In genomic region chr16:73794936-73795335, GRCh38 we compare ENCODE assay signal across 23 cellular contexts.
DNase-seq lines count a peak whose midpoint lies in the region; ATAC-seq and TF ChIP-seq lines count a peak whose summit lies in the region.
"Had no signal": no experiment of that assay in that cellular context is flagged by ENCODE, and none has a peak within 500 bp of the region (broad histone marks: within the 10 kb centered on the region; RNA-seq: fewer than 3 reads in every experiment).

No MANE protein-coding gene starts in this region.

- H3K79me2 ChIP-seq in GM23248 (ENCODE audit: insufficient read depth), result no peaks in the 10 kb centered on the region

- H3K27ac ChIP-seq in GM23248, result no peak overlapping the region
- H3K27ac ChIP-seq in A673 (ENCODE audit: low read depth, low read length, poor library complexity, severe bottlenecking), result no peak overlapping the region
- H3K27ac ChIP-seq: 22Rv1, adrenal gland, breast epithelium, KMS-11, tibial nerve had no signal

- H3K27me3 ChIP-seq in GM23248 (replicated peaks; ENCODE audit: insufficient read depth) (no peaks in the 10 kb centered on the region; the same call in 1 of the 2 replicates), A673 (replicated peaks; ENCODE audit: insufficient read depth, low read depth, low read length, poor library complexity) (peaks cover 72% of the 10 kb centered on the region)
- H3K27me3 ChIP-seq: adrenal gland, breast epithelium, tibial nerve had no signal

- peak; percentile 96 for ATAC-seq in Right ventricle myocardium inferior
- ATAC-seq in Right ventricle myocardium superior (ENCODE audit: poor library complexity), result peak; percentile 92
- ATAC-seq: activated CD8-positive, alpha-beta T cell treated with anti-CD3 and anti-CD28 coated beads, Interleukin-2, amount 10 ng/mL, durations not matched to agents 7 days and 5 days; effector memory CD8-positive, alpha-beta T cell; GM23338 had no signal

- no peak for TF ChIP-seq CTCF in A673 (conservative IDR thresholded peaks at IDR 0.05; ENCODE audit: low read depth, low read length)

- H3K9ac ChIP-seq in GM23248, result no peak overlapping the region
- H3K9ac ChIP-seq: KMS-11 had no signal

- CTCF ChIA-PET in A673 (lab: Charles Lee), result no interaction called here

- H3K9me2 ChIP-seq in GM23248 (ENCODE audit: insufficient read depth), result no peaks in the 10 kb centered on the region

- no TSS peak for BruUV-seq in A673 (replicated peaks; lab: Mats Ljungman, UMichigan)

- POLR2A ChIA-PET in A673 (lab: Charles Lee; ENCODE audit: low non-redundant PET), result no interaction called here

- H3K9me3 ChIP-seq in GM23248 (ENCODE audit: low read depth), result no peaks in the 10 kb centered on the region
- H3K9me3 ChIP-seq in A673 (ENCODE audit: low read depth, low read length, poor library complexity, severe bottlenecking), result no peaks in the 10 kb centered on the region
- H3K9me3 ChIP-seq: adrenal gland, breast epithelium, tibial nerve had no signal

- H3K4me1 ChIP-seq in GM23248 (ENCODE audit: insufficient read depth) (no peaks in the 10 kb centered on the region), A673 (ENCODE audit: insufficient read depth, low read length, poor library complexity, severe bottlenecking) (no peaks in the 10 kb centered on the region)
- H3K4me1 ChIP-seq: breast epithelium had no signal

- in situ Hi-C loops in GM23248 (cut with MboI), result no loop called here

- intact Hi-C loops in Right ventricle myocardium inferior (cut with DNase I), result no loop called here
- intact Hi-C loops in cardiac septum (cut with DNase I), result loop anchor here (10.0 kb wide), 1 partner anchor 160 kb away; no protein-coding TSS in a partner anchor
- intact Hi-C loops in Right ventricle myocardium superior (cut with DNase I), result no loop called here
- intact Hi-C loops in A673 (cut with micrococcal nuclease; ENCODE audit: unreplicated experiment), result no loop called here
- intact Hi-C loops in posterior cingulate gyrus (cut with DNase I), result no loop called here

- no peaks in the 10 kb centered on the region for H3F3A ChIP-seq in GM23248 (ENCODE audit: insufficient read depth)

- H3K4me2 ChIP-seq in GM23248 (ENCODE audit: unreplicated experiment), result no peak overlapping the region
- H3K4me2 ChIP-seq: GM23338, KMS-11 had no signal

- H3K36me3 ChIP-seq in GM23248 (ENCODE audit: low read depth) (no peaks in the 10 kb centered on the region), A673 (ENCODE audit: insufficient read depth, low read length, poor library complexity, severe bottlenecking) (no peaks in the 10 kb centered on the region)
- H3K36me3 ChIP-seq: adrenal gland, breast epithelium, tibial nerve had no signal

- DNase-seq in Right ventricle myocardium inferior (ENCODE audit: missing footprints) (no peak), cardiac septum (ENCODE audit: low spot score) (no peak), Right ventricle myocardium superior (peak; percentile 69), pons (ENCODE audit: low spot score) (peak; percentile 46), HT-29 (ENCODE audit: low spot score) (no peak), GM23248 (no peak), A673 (ENCODE audit: low spot score) (no peak), posterior cingulate gyrus (no peak)
- DNase-seq: activated CD4-positive, alpha-beta T cell treated with anti-CD3 and anti-CD28 coated beads for 1 hour; activated CD8-positive, alpha-beta T cell treated with anti-CD3 and anti-CD28 coated beads, Interleukin-2, amount 10 ng/mL, durations not matched to agents 7 days and 5 days; AML-193; CD8-positive, alpha-beta memory T cell; effector memory CD8-positive, alpha-beta T cell; kidney; NCI-H1436; NCI-H526 treated with DMSO at 0.1 percent for 48 hours; stimulated activated naive CD4-positive, alpha-beta T cell treated with Interleukin-2 at 50 U/mL for 16 hours had no signal

- WGBS in GM23248 (ENCODE audit: low coverage in 1 of 2, low lambda C conversion rate in 2 of 2, missing lambda C conversion rate in 2 of 2), 2 experiments, result 0% methylated on average over 3 of the region's 3 CpGs

- H4K20me1 ChIP-seq in GM23248 (ENCODE audit: insufficient read depth), result no peaks in the 10 kb centered on the region

- H3K4me3 ChIP-seq in GM23248, result no peak overlapping the region
- no peak overlapping the region for H3K4me3 ChIP-seq in A673 (ENCODE audit: low read depth, low read length, poor library complexity, severe bottlenecking)
- H3K4me3 ChIP-seq: adrenal gland, breast epithelium, GM23338, tibial nerve had no signal

- no peak overlapping the region for H2AFZ ChIP-seq in GM23248
- H2AFZ ChIP-seq: GM23338 had no signal

Comparison
In these comparisons a context has a peak if more than half of its experiments do, and no peak if none do; other contexts are left out.
1. DNase-seq: peak in Right ventricle myocardium superior (single experiment) and pons (single experiment); none in Right ventricle myocardium inferior (single experiment), cardiac septum (single experiment), HT-29 (single experiment), GM23248 (single experiment), A673 (single experiment) and posterior cingulate gyrus (0 of 10).